ENCODE assay signal across 8 cellular contexts in genomic region chr5:128674837-128675446, GRCh38.
DNase-seq lines count a peak whose midpoint lies in the region; ATAC-seq, FAIRE-seq and TF ChIP-seq lines count a peak whose summit lies in the region.

No MANE protein-coding gene starts in this region.

- no peak for TF ChIP-seq POLR2A in K562 (conservative IDR thresholded peaks at IDR 0.05)

- H3K4me3 ChIP-seq in PC-3 (ENCODE audit: low read length) (no peak overlapping the region), K562 (no peak overlapping the region), lung (no peak overlapping the region)

- no peaks in the 10 kb centered on the region for H3F3A ChIP-seq in PC-3 (ENCODE audit: low read length, unreplicated experiment)

- CTCF ChIA-PET in PC-3 (lab: Charles Lee) = interaction anchor here (0.5 kb wide), 1 partner anchor 31 kb away, joined by 3 read pairs; no protein-coding TSS in a partner anchor
- CTCF ChIA-PET in K562 (lab: Yijun Ruan, JAX; ENCODE audit: low intra/inter-chr PET ratio) = no interaction called here

- H3K79me2 ChIP-seq in PC-3 (ENCODE audit: low read length) (no peaks in the 10 kb centered on the region), K562 (ENCODE audit: control insufficient read depth, insufficient read depth, low read length) (no peaks in the 10 kb centered on the region)

- no peak for TF ChIP-seq EP300 in K562 (IDR thresholded peaks at IDR 0.05; ENCODE audit: low read length)

- peak; percentile 49 for DNase-seq in ELF-1 (ENCODE audit: low read depth, low spot score)
- peak; percentile 84 for DNase-seq in PC-3
- peak; percentile 28 to 48 (median 42) for DNase-seq in K562 (ENCODE audit: extremely low read depth in 1 of 4, low spot score in 3 of 4)
- DNase-seq in lung (ENCODE audit: low spot score) = no peak
- DNase-seq in DMS79 treated with DMSO at 0.1 percent for 48 hours (lab: John Stamatoyannopoulos, UW) = no peak
- DNase-seq in NCI-H1436 (lab: John Stamatoyannopoulos, UW) = no peak

- no peaks in the 10 kb centered on the region for H3K27me3 ChIP-seq in PC-3 (ENCODE audit: low read length)
- H3K27me3 ChIP-seq in K562 (ENCODE audit: control insufficient read depth in 2 of 2, insufficient read depth in 2 of 2, low read length in 2 of 2) = no peaks in the 10 kb centered on the region
- H3K27me3 ChIP-seq in lung (ENCODE audit: control insufficient read depth, insufficient read depth) = no peaks in the 10 kb centered on the region

- no peak overlapping the region for H3K9ac ChIP-seq in PC-3 (ENCODE audit: low read length)
- no peak overlapping the region for H3K9ac ChIP-seq in K562 (ENCODE audit: insufficient read depth in 1 of 2, low read depth in 2 of 2, low read length in 2 of 2)

- H3K36me3 ChIP-seq in PC-3 (ENCODE audit: low read depth, low read length) (no peaks in the 10 kb centered on the region), K562 (ENCODE audit: control insufficient read depth, insufficient read depth, low read length) (no peaks in the 10 kb centered on the region), lung (ENCODE audit: control insufficient read depth in 2 of 2, insufficient read depth in 2 of 2, low read length in 2 of 2) (no peaks in the 10 kb centered on the region)

- H3K4me1 ChIP-seq in PC-3 (ENCODE audit: insufficient read depth, low read length) (peaks cover 3% of the 10 kb centered on the region; the same call in 1 of the 2 replicates), K562 (replicated peaks in 1 of 2; ENCODE audit: control insufficient read depth in 2 of 2, insufficient read depth in 2 of 2, low read length in 2 of 2) (no peaks in the 10 kb centered on the region), lung (ENCODE audit: control insufficient read depth in 2 of 2, insufficient read depth in 2 of 2, low read length in 2 of 2) (no peaks in the 10 kb centered on the region)

- peak; percentile 55 for FAIRE-seq in K562 (lab: Jason Lieb, UNC)

- intact Hi-C loops in PC-3 (cut with micrococcal nuclease) (loop anchor here (1.0 to 10.0 kb wide), 7 partner anchors 58 to 1110 kb away; partner anchors contain the start of gene FBN2), K562 (cut with micrococcal nuclease) (loop anchor here (1.0 to 10.0 kb wide), 2 partner anchors 462 to 1110 kb away; no protein-coding TSS in a partner anchor)

- 0% methylated on average over 3 of the region's 3 CpGs for WGBS in K562 (ENCODE audit: insufficient coverage, low coverage, missing lambda C conversion rate)
- WGBS in lung, 2 donors = 39 to 47% methylated on average over 3 of the region's 3 CpGs

- POLR2A ChIA-PET in PC-3 (lab: Charles Lee; ENCODE audit: unreplicated experiment) = no interaction called here
- POLR2A ChIA-PET in K562 (lab: Yijun Ruan, JAX) = no interaction called here

- ATAC-seq in GM19395 (IDR thresholded peaks at IDR 0.05; ENCODE audit: unreplicated experiment) (peak; percentile 88), HG03196 (IDR thresholded peaks at IDR 0.05; ENCODE audit: unreplicated experiment) (peak; percentile 76), PC-3 (peak; percentile 84), K562 (peak; percentile 73), lung (ENCODE audit: insufficient read depth, low FRiP score) (no peak)

- H3K9me3 ChIP-seq in PC-3 (ENCODE audit: low read length) (no peaks in the 10 kb centered on the region), K562 (replicated peaks; ENCODE audit: control insufficient read depth, insufficient read depth, low read depth, low read length) (no peaks in the 10 kb centered on the region), lung (ENCODE audit: control insufficient read depth in 2 of 2, insufficient read depth in 1 of 2, low read length in 1 of 2) (no peaks in the 10 kb centered on the region)

- H2AFZ ChIP-seq in PC-3 (ENCODE audit: low read length) (no peak overlapping the region), K562 (ENCODE audit: low read depth, low read length) (no peak overlapping the region)

- H3K27ac ChIP-seq in PC-3 (ENCODE audit: low read length) = no peak overlapping the region
- no peak overlapping the region for H3K27ac ChIP-seq in K562 (ENCODE audit: extremely low read depth, low read depth, low read length)
- no peak overlapping the region for H3K27ac ChIP-seq in lung (ENCODE audit: low read depth in 1 of 2, low read length in 1 of 2)

- H3K9me2 ChIP-seq in PC-3 (replicated peaks; ENCODE audit: low read length) = no peaks in the 10 kb centered on the region

- H4K20me1 ChIP-seq in PC-3 (ENCODE audit: low read length) (no peaks in the 10 kb centered on the region), K562 (replicated peaks; ENCODE audit: control insufficient read depth, insufficient read depth, low read length) (no peaks in the 10 kb centered on the region)

- H3K4me2 ChIP-seq in PC-3 (ENCODE audit: low read length) (no peak overlapping the region), K562 (ENCODE audit: insufficient read depth, low read length) (no peak overlapping the region)

- peak; percentile 93 for TF ChIP-seq CTCF in PC-3 (conservative IDR thresholded peaks at IDR 0.05; ENCODE audit: low read depth, low read length)
- TF ChIP-seq CTCF in K562 (IDR thresholded peaks at IDR 0.05 in 2 of 3, conservative IDR thresholded peaks at IDR 0.05 in 1 of 3; ENCODE audit: insufficient read depth in 2 of 3, low read depth in 1 of 3, low read length in 3 of 3) = peak; percentile 30 to 46 (median 46); a peak in 5 of 6 replicates
- peak; percentile 14 for TF ChIP-seq CTCF in lung (IDR thresholded peaks at IDR 0.05; ENCODE audit: control extremely low read depth, extremely low read depth)

- TF ChIP-seq RAD21 in K562 (CRISPR knock-in tag; conservative IDR thresholded peaks at IDR 0.05 in 1 of 2, IDR thresholded peaks at IDR 0.05 in 1 of 2) = peak; percentile 17 to 45; a peak in 2 of 4 replicates

- H3K9me1 ChIP-seq in K562 (ENCODE audit: control insufficient read depth, insufficient read depth, low read length) = no peaks in the 10 kb centered on the region

- in situ Hi-C loops in K562 (cut with MboI) = no loop called here

- BruUV-seq in PC-3 (replicated peaks; lab: Mats Ljungman, UMichigan) (no TSS peak), K562 (replicated peaks; lab: Mats Ljungman, UMichigan) (no TSS peak)

TF ChIP-seq in K562, 482 proteins besides CTCF, POLR2A, EP300 and RAD21:
- TF ChIP-seq NFRKB (IDR thresholded peaks at IDR 0.05; ENCODE audit: low read depth) (no peak), ZBTB11 (CRISPR knock-in tag; IDR thresholded peaks at IDR 0.05) (no peak), MTF1 (CRISPR knock-in tag; IDR thresholded peaks at IDR 0.05; ENCODE audit: borderline replicate concordance) (no peak), ELF2 (CRISPR knock-in tag; IDR thresholded peaks at IDR 0.05) (no peak), GABPB1 (CRISPR knock-in tag; IDR thresholded peaks at IDR 0.05) (no peak), PHF8 (IDR thresholded peaks at IDR 0.05; ENCODE audit: borderline replicate concordance, low read length) (no peak), CREB3L1 (IDR thresholded peaks at IDR 0.05; ENCODE audit: borderline replicate concordance, low read depth) (no peak), TCF15 (CRISPR knock-in tag; IDR thresholded peaks at IDR 0.05) (no peak), ZNF436 (CRISPR knock-in tag; IDR thresholded peaks at IDR 0.05) (no peak), ZNF253 (CRISPR knock-in tag; conservative IDR thresholded peaks at IDR 0.05) (no peak), ZFX (CRISPR knock-in tag; IDR thresholded peaks at IDR 0.05) (no peak), ZNF121 (CRISPR knock-in tag; conservative IDR thresholded peaks at IDR 0.05) (no peak), TFAM (CRISPR knock-in tag; conservative IDR thresholded peaks at IDR 0.05) (no peak)

Comparison
In these comparisons a context has a peak if more than half of its experiments do, and no peak if none do; other contexts are left out.
1. DNase-seq: peak in ELF-1 (single experiment), PC-3 (single experiment) and K562 (4 of 4); none in lung (single experiment), DMS79 treated with DMSO at 0.1 percent for 48 hours (single experiment) and NCI-H1436 (single experiment).
2. CTCF ChIP-seq: peak in every context shown above with its lines; median percentile 93 in PC-3; 46 in K562; 14 in lung.